17 cellular contexts compared by ENCODE assay signal in genomic region chr1:64235133-64235532, GRCh38. TPM values are rescaled to one million over a fixed set of nuclear protein-coding genes. Genes with fewer than 3 reads are reported as not detected.
A peak's percentile ranks its signal among the peaks of the same experiment; 100 is the strongest.
DNase-seq lines count a peak whose midpoint lies in the region; TF ChIP-seq lines count a peak whose summit lies in the region.
"Had no signal": no experiment of that assay in that cellular context is flagged by ENCODE, and none has a peak within 500 bp of the region (broad histone marks: within the 10 kb centered on the region; RNA-seq: fewer than 3 reads in every experiment).

No MANE protein-coding gene starts in this region.

- peaks cover 17% of the 10 kb centered on the region for H3K4me1 Mint-ChIP-seq in mesothelial cell of epicardium

- H3K9me3 Mint-ChIP-seq in mesothelial cell of epicardium = peaks cover 5% of the 10 kb centered on the region

- H3K27ac Mint-ChIP-seq in mesothelial cell of epicardium = peak overlapping the region; percentile 74
- H3K27ac Mint-ChIP-seq: B cell had no signal

- no peaks in the 10 kb centered on the region for H3K27me3 Mint-ChIP-seq in mesothelial cell of epicardium (ENCODE audit: low read depth)

- H3K4me3 ChIP-seq in choroid plexus epithelial cell (ENCODE audit: low read depth, low read length) = no peak overlapping the region
- H3K4me3 ChIP-seq: Peyer's patch had no signal

- no peak overlapping the region for H3K4me3 Mint-ChIP-seq in mesothelial cell of epicardium
- H3K4me3 Mint-ChIP-seq: B cell had no signal

- TF ChIP-seq CTCF in choroid plexus epithelial cell (conservative IDR thresholded peaks at IDR 0.05; ENCODE audit: low read depth, low read length) (no peak), mesothelial cell of epicardium (IDR thresholded peaks at IDR 0.05; ENCODE audit: unreplicated experiment) (no peak)

- DNase-seq in NCI-H1105 treated with DMSO at 0.1 percent for 48 hours (lab: John Stamatoyannopoulos, UW) (peak; percentile 62), NCI-H1105 (lab: John Stamatoyannopoulos, UW) (no peak), NCI-H69 (lab: John Stamatoyannopoulos, UW) (peak; percentile 68), choroid plexus epithelial cell (ENCODE audit: low read depth) (peak; percentile 32), mesothelial cell of epicardium (ENCODE audit: low spot score in 2 of 2, unreplicated experiment in 2 of 2) (no peak), activated gamma-delta T cell (lab: John Stamatoyannopoulos, UW) (no peak), DMS153 treated with DMSO at 0.1 percent for 48 hours (lab: John Stamatoyannopoulos, UW; ENCODE audit: unreplicated experiment) (no peak)
- no peak for DNase-seq in activated CD4-positive, alpha-beta T cell treated with anti-CD3 and anti-CD28 coated beads, Interleukin-2, amount 50 U/mL, for 4 hours
- DNase-seq: DMS 273 treated with DMSO at 0.1 percent for 48 hours; HCEC 1CT; KG1; MV-4-11; NCI-H187 treated with DMSO at 0.1 percent for 48 hours; NCI-H526; NK-92 treated with Interleukin-12 subunit alpha and Interleukin-12 subunit beta, amount 100 ng/mL, for 24 hours; Peyer's patch had no signal

- no peaks in the 10 kb centered on the region for H3K36me3 Mint-ChIP-seq in mesothelial cell of epicardium

RNA-seq across cellular contexts. Expression of gene UBE2U, which starts 31.7 kb away (rescaled TPM):
- total RNA-seq in mesothelial cell of epicardium = not detected in 3 replicates
- total RNA-seq: B cell, Peyer's patch had no signal

Comparison
In these comparisons a context has a peak if more than half of its experiments do, and no peak if none do; other contexts are left out.
1. DNase-seq: peak in NCI-H1105 treated with DMSO at 0.1 percent for 48 hours (single experiment), NCI-H69 (single experiment) and choroid plexus epithelial cell (single experiment); none in NCI-H1105 (single experiment), mesothelial cell of epicardium (0 of 2), activated CD4-positive, alpha-beta T cell treated with anti-CD3 and anti-CD28 coated beads, Interleukin-2, amount 50 U/mL, for 4 hours (0 of 2), activated gamma-delta T cell (single experiment) and DMS153 treated with DMSO at 0.1 percent for 48 hours (single experiment).